In the genomic region with DNA sequence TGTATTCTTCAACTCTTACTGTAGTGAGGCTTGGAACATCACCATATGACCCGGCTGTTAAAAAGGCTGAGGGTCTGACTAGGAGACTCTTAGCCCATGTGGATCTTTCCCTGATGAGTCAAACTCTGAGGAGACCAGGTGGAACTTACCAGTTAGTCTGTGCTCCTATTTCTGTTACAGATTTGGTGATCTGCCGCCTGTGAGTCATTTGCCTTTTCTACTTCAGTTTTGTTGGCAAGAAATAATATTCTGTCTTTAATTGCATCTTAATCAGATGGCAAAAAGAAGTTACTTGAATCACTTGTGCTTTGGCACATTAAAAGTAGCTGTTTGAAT, we compare ENCODE assay signal across 1 cellular context.
TF ChIP-seq lines count a peak whose summit lies in the region.

No MANE protein-coding gene starts in this region.

TF ChIP-seq in IMR-90, 13 proteins besides CTCF, POLR2A, EP300 and RAD21 (continued from another document):
- TF ChIP-seq, protein P1, sequence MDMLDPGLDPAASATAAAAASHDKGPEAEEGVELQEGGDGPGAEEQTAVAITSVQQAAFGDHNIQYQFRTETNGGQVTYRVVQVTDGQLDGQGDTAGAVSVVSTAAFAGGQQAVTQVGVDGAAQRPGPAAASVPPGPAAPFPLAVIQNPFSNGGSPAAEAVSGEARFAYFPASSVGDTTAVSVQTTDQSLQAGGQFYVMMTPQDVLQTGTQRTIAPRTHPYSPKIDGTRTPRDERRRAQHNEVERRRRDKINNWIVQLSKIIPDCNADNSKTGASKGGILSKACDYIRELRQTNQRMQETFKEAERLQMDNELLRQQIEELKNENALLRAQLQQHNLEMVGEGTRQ (IDR thresholded peaks at IDR 0.05; ENCODE audit: low read depth, low read length), result no peak
- TF ChIP-seq MAFK (IDR thresholded peaks at IDR 0.05; ENCODE audit: low read depth, low read length), result no peak
- no peak for TF ChIP-seq CEBPB (IDR thresholded peaks at IDR 0.05; ENCODE audit: low read depth, low read length)
- no peak for TF ChIP-seq BHLHE40 (IDR thresholded peaks at IDR 0.05; ENCODE audit: low read depth, low read length)
